ENCODE assay signal across 20 cellular contexts in the genomic region with DNA sequence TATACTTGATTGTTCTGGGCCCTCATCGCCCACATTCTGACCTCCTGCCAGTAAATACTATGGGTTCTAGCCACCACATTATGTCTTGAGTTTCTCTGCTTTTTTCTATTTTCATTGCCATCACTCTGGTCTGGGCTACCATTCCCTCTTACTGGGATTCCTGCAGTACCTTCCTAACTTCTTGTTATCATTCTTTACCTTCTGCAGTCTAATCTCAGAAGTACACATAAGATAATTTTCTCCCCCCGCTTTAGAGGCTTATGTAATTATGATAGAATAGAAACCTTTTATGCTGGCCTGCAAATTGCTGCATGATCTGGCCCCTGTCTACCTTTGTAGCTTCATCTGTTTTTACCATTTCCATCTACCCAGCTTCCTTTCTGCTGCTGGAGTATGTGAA. TPM values are rescaled to one million over a fixed set of nuclear protein-coding genes. Genes with fewer than 3 reads are reported as not detected.
A peak's percentile ranks its signal among the peaks of the same experiment; 100 is the strongest.
DNase-seq lines count a peak whose midpoint lies in the region; ATAC-seq and TF ChIP-seq lines count a peak whose summit lies in the region.
"Had no signal": no experiment of that assay in that cellular context is flagged by ENCODE, and none has a peak within 500 bp of the region (broad histone marks: within the 10 kb centered on the region; RNA-seq: fewer than 3 reads in every experiment).

No MANE protein-coding gene starts in this region.

- CTCF ChIA-PET in activated CD4-positive, alpha-beta T cell treated with anti-CD3 and anti-CD28 coated beads for 36 hours (lab: Charles Lee): no interaction called here

- DNase-seq in activated CD4-positive, alpha-beta T cell treated with anti-CD3 and anti-CD28 coated beads for 36 hours: no peak
- no peak for DNase-seq in activated CD4-positive, alpha-beta T cell treated with anti-CD3 and anti-CD28 coated beads for 1 hour
- DNase-seq in naive B cell: no peak
- no peak for DNase-seq in NCI-H526 (lab: John Stamatoyannopoulos, UW)
- no peak for DNase-seq in NCI-H510A treated with DMSO at 0.1 percent for 48 hours (lab: John Stamatoyannopoulos, UW)
- DNase-seq: DMS79; HFFc6; hypothalamus; Kasumi-1; kidney glomerular epithelial cell; NCI-H1092 treated with DMSO at 0.1 percent for 48 hours; NCI-H2081; NCI-H446 treated with DMSO at 0.1 percent for 48 hours; stimulated activated CD8-positive, alpha-beta memory T cell treated with anti-CD3 and anti-CD28 coated beads, Interleukin-4, amount 100 ng/mL, for 48 hours; testis had no signal

- POLR2A ChIA-PET in activated CD4-positive, alpha-beta T cell treated with anti-CD3 and anti-CD28 coated beads for 36 hours (lab: Charles Lee): no interaction called here

- H3K9me3 Mint-ChIP-seq in activated CD4-positive, alpha-beta T cell treated with anti-CD3 and anti-CD28 coated beads for 36 hours (ENCODE audit: low read depth): peaks cover 12% of the 10 kb centered on the region
- H3K9me3 Mint-ChIP-seq in activated T-helper 17 cell treated with anti-CD3 and anti-CD28 coated beads, Interleukin-2, amount 50 U/mL, for 72 hours: peaks cover 5% of the 10 kb centered on the region
- peaks cover 0 to 2% (median 0%) of the 10 kb centered on the region in 7 donors for H3K9me3 Mint-ChIP-seq in naive B cell
- H3K9me3 Mint-ChIP-seq: HFFc6 had no signal

- no peaks in the 10 kb centered on the region for H3K27me3 ChIP-seq in DOHH2 (ENCODE audit: control insufficient read depth, low read length)
- H3K27me3 ChIP-seq: BLaER1, testis had no signal

- H3K4me1 ChIP-seq in DOHH2 (ENCODE audit: control insufficient read depth, low read length): peaks cover 81% of the 10 kb centered on the region
- H3K4me1 ChIP-seq: testis had no signal

- peaks cover 19% of the 10 kb centered on the region; the same call in 1 of the 2 replicates for H3K9me3 ChIP-seq in DOHH2 (ENCODE audit: control insufficient read depth, insufficient read depth, low read length)
- H3K9me3 ChIP-seq: testis had no signal

- no peaks in the 10 kb centered on the region for H3K27me3 Mint-ChIP-seq in activated CD4-positive, alpha-beta T cell treated with anti-CD3 and anti-CD28 coated beads for 36 hours
- H3K27me3 Mint-ChIP-seq in activated T-helper 17 cell treated with anti-CD3 and anti-CD28 coated beads, Interleukin-2, amount 50 U/mL, for 72 hours: no peaks in the 10 kb centered on the region
- no peaks in the 10 kb centered on the region for H3K27me3 Mint-ChIP-seq in naive B cell

- peaks cover 45% of the 10 kb centered on the region for H3K36me3 ChIP-seq in DOHH2 (ENCODE audit: control insufficient read depth, low read length)

- H3K4me3 Mint-ChIP-seq in activated CD4-positive, alpha-beta T cell treated with anti-CD3 and anti-CD28 coated beads for 36 hours: no peak overlapping the region
- H3K4me3 Mint-ChIP-seq in activated T-helper 17 cell treated with anti-CD3 and anti-CD28 coated beads, Interleukin-2, amount 50 U/mL, for 72 hours: peak overlapping the region; percentile 88
- peak overlapping the region in 1 of 8 donors; percentile 8 for H3K4me3 Mint-ChIP-seq in naive B cell
- H3K4me3 Mint-ChIP-seq: HFFc6 had no signal

- H3K9me2 ChIP-seq in DOHH2 (replicated peaks; ENCODE audit: control insufficient read depth, low read length): no peaks in the 10 kb centered on the region

- H3K36me3 Mint-ChIP-seq in activated CD4-positive, alpha-beta T cell treated with anti-CD3 and anti-CD28 coated beads for 36 hours (ENCODE audit: low read depth): peaks cover 17% of the 10 kb centered on the region
- H3K36me3 Mint-ChIP-seq in activated T-helper 17 cell treated with anti-CD3 and anti-CD28 coated beads, Interleukin-2, amount 50 U/mL, for 72 hours (ENCODE audit: low read depth): peaks cover 10% of the 10 kb centered on the region
- peaks cover 12 to 13% of the 10 kb centered on the region in 2 donors for H3K36me3 Mint-ChIP-seq in naive B cell

- H3K4me2 ChIP-seq in DOHH2 (ENCODE audit: low read length): peak overlapping the region; percentile 47
- H3K4me2 ChIP-seq: BLaER1, smooth muscle cell had no signal

- no peak for TF ChIP-seq CTCF in DOHH2 (IDR thresholded peaks at IDR 0.05; ENCODE audit: low read depth, low read length, poor library complexity, severe bottlenecking)

- intact Hi-C loops in activated CD4-positive, alpha-beta T cell treated with anti-CD3 and anti-CD28 coated beads for 36 hours (cut with DNase I, micrococcal nuclease): loop anchor here (2.0 to 5.0 kb wide), 3 partner anchors 19 to 803 kb away; a partner anchor contains a TSS

- H3K27ac Mint-ChIP-seq in activated CD4-positive, alpha-beta T cell treated with anti-CD3 and anti-CD28 coated beads for 36 hours: peak overlapping the region; percentile 85
- H3K27ac Mint-ChIP-seq in activated T-helper 17 cell treated with anti-CD3 and anti-CD28 coated beads, Interleukin-2, amount 50 U/mL, for 72 hours: peak overlapping the region; percentile 97
- peak overlapping the region; percentile 44 to 90 (median 76) for H3K27ac Mint-ChIP-seq in naive B cell
- H3K27ac Mint-ChIP-seq: HFFc6 had no signal

- peaks cover 95% of the 10 kb centered on the region for H3K79me2 ChIP-seq in DOHH2 (ENCODE audit: control insufficient read depth, low read length)

- peaks cover 22% of the 10 kb centered on the region for H3F3A ChIP-seq in DOHH2 (ENCODE audit: control insufficient read depth, insufficient read depth)

- H3K4me1 Mint-ChIP-seq in activated CD4-positive, alpha-beta T cell treated with anti-CD3 and anti-CD28 coated beads for 36 hours: peaks cover 76% of the 10 kb centered on the region
- H3K4me1 Mint-ChIP-seq in activated T-helper 17 cell treated with anti-CD3 and anti-CD28 coated beads, Interleukin-2, amount 50 U/mL, for 72 hours: peaks cover 42% of the 10 kb centered on the region
- H3K4me1 Mint-ChIP-seq in naive B cell: peaks cover 52 to 83% (median 73%) of the 10 kb centered on the region in 3 donors

- H3K4me3 ChIP-seq in DOHH2 (ENCODE audit: low read length): peak overlapping the region; percentile 27
- H3K4me3 ChIP-seq: BLaER1, smooth muscle cell, testis had no signal

- H3K27ac ChIP-seq in DOHH2 (ENCODE audit: low read depth, low read length): peak overlapping the region; percentile 45
- H3K27ac ChIP-seq: BLaER1, testis had no signal

- no peak for ATAC-seq in activated CD4-positive, alpha-beta T cell treated with anti-CD3 and anti-CD28 coated beads for 36 hours
- no peak for ATAC-seq in activated T-helper 17 cell treated with anti-CD3 and anti-CD28 coated beads, Interleukin-2, amount 50 U/mL, for 72 hours (replicated peaks)
- ATAC-seq in naive B cell (ENCODE audit: low read depth in 2 of 2) (no peak), GM18868 (IDR thresholded peaks at IDR 0.05; ENCODE audit: unreplicated experiment) (no peak)

- H4K20me1 ChIP-seq in DOHH2 (ENCODE audit: control insufficient read depth, insufficient read depth, low read depth, low read length): no peaks in the 10 kb centered on the region

RNA-seq across cellular contexts. Expression of a gene that starts 19.2 kb away (rescaled TPM):
- total RNA-seq in activated CD4-positive, alpha-beta T cell treated with anti-CD3 and anti-CD28 coated beads for 36 hours: 10 to 100 TPM; 32.9 to 36.4 TPM
- total RNA-seq in activated T-helper 17 cell treated with anti-CD3 and anti-CD28 coated beads, Interleukin-2, amount 50 U/mL, for 72 hours: 10 to 100 TPM; 38.4 to 39.6 TPM
- 10 to 100 TPM; 35.5 to 63.2 (median 46.0) TPM for polyA plus RNA-seq in naive B cell (ENCODE audit: low read depth in 6 of 6)
